In the genomic region with DNA sequence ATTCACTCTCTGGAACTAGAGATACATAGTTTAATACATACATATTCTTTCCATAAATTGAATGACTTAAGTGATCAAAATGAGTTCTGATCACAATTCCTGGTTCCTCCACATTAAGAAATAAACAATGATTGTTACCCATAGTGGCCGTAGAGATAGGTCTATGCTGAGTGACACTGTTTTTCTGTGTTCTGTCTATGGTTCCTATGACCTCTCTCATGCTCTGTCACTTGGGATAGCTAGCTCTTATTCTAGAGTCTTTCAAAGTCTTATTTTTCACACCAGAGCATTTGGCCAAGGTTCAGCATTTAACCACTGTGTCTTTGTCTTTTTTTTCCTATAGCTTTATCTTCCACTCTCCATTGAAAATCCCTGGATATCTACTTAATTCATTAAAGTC, we compare ENCODE assay signal across 18 cellular contexts.
A peak's percentile ranks its signal among the peaks of the same experiment; 100 is the strongest.
DNase-seq lines count a peak whose midpoint lies in the region; ATAC-seq and TF ChIP-seq lines count a peak whose summit lies in the region.
"Had no signal": no experiment of that assay in that cellular context is flagged by ENCODE, and none has a peak within 500 bp of the region (broad histone marks: within the 10 kb centered on the region; RNA-seq: fewer than 3 reads in every experiment).

No MANE protein-coding gene starts in this region.

- ATAC-seq in Right ventricle myocardium inferior: peak; percentile 48
- ATAC-seq in HG03280 (IDR thresholded peaks at IDR 0.05; ENCODE audit: unreplicated experiment): peak; percentile 22
- peak; percentile 55 for ATAC-seq in upper lobe of right lung
- ATAC-seq: GM23338 had no signal

- intact Hi-C loops in Right ventricle myocardium inferior (cut with DNase I): no loop called here
- intact Hi-C loops in cardiac septum (cut with DNase I): no loop called here
- intact Hi-C loops in upper lobe of right lung (cut with DNase I): no loop called here

- H3K36me3 ChIP-seq in upper lobe of right lung: no peaks in the 10 kb centered on the region
- H3K36me3 ChIP-seq: BLaER1 treated with 17β-estradiol and CSF1 and Interleukin-3, amounts not matched to agents 10 nM and 100 nM had no signal

- H3K9me3 ChIP-seq in upper lobe of right lung: peaks cover 11% of the 10 kb centered on the region

- DNase-seq in Right ventricle myocardium inferior (ENCODE audit: missing footprints): no peak
- no peak for DNase-seq in cardiac septum (ENCODE audit: low spot score)
- peak; percentile 0 for DNase-seq in middle frontal gyrus (ENCODE audit: extremely low spot score, low spot score)
- no peak for DNase-seq in upper lobe of right lung
- DNase-seq in NAMALWA (ENCODE audit: low spot score): no peak
- DNase-seq in NCI-H524 (lab: John Stamatoyannopoulos, UW): no peak
- DNase-seq in T-helper 1 cell: no peak
- DNase-seq: AML-193; Calu3; CD4-positive, CD25-positive, alpha-beta regulatory T cell; DMS79; H7 had no signal

- H3K4me1 ChIP-seq in upper lobe of right lung: no peaks in the 10 kb centered on the region
- H3K4me1 ChIP-seq: BLaER1 treated with 17β-estradiol and CSF1 and Interleukin-3, amounts not matched to agents 10 nM and 100 nM had no signal

- no peak overlapping the region for H3K27ac ChIP-seq in upper lobe of right lung
- H3K27ac ChIP-seq: 22Rv1; BLaER1 treated with 17β-estradiol and CSF1 and Interleukin-3, amounts not matched to agents 10 nM and 100 nM; HL-60 had no signal

- no peak for TF ChIP-seq CTCF in upper lobe of right lung (IDR thresholded peaks at IDR 0.05)

- no peak overlapping the region for H3K4me3 ChIP-seq in upper lobe of right lung
- H3K4me3 ChIP-seq: BLaER1 treated with 17β-estradiol and CSF1 and Interleukin-3, amounts not matched to agents 10 nM and 100 nM; GM12878; GM23338 had no signal

- H3K27me3 ChIP-seq in upper lobe of right lung: no peaks in the 10 kb centered on the region
- H3K27me3 ChIP-seq: BLaER1 treated with 17β-estradiol and CSF1 and Interleukin-3, amounts not matched to agents 10 nM and 100 nM had no signal
